ENCODE assay signal across 28 cellular contexts in the genomic region with DNA sequence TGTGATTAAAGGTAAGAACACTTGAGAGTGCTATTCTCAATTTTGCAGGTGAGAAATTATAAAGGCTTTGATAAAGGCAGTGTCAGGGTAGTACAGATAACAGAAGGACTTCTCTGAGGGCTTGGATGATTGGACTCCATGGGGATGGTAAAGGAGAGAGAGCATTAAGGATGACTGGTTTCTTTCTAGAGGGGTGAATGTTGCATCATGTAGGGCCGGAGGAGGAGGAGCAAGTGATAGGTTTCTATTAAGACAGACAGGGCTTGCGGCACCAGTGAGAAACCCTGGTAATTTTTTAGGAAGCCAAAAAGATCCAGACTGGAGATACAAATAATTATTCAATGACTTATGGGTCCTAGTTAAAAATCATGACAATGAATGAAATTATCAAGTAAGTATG.
"Had no signal": no experiment of that assay in that cellular context is flagged by ENCODE, and none has a peak within 500 bp of the region (broad histone marks: within the 10 kb centered on the region; RNA-seq: fewer than 3 reads in every experiment).

No MANE protein-coding gene starts in this region.

- H3K27ac ChIP-seq: colonic mucosa, coronary artery, dorsolateral prefrontal cortex, epithelial cell of prostate, esophagus muscularis mucosa, esophagus squamous epithelium, foreskin keratinocyte, gastrocnemius medialis, gastroesophageal sphincter, heart left ventricle, heart right ventricle, hepatocyte had no signal

- H2AFZ ChIP-seq: hepatocyte had no signal

- H3K4me1 ChIP-seq: colonic mucosa, esophagus muscularis mucosa, esophagus squamous epithelium, foreskin keratinocyte, gastrocnemius medialis, gastroesophageal sphincter, heart left ventricle, heart right ventricle had no signal

- H3K79me2 ChIP-seq: hepatocyte had no signal

- H3K9me3 ChIP-seq: colonic mucosa, esophagus muscularis mucosa, esophagus squamous epithelium, gastrocnemius medialis, gastroesophageal sphincter, heart left ventricle, heart right ventricle had no signal

- ATAC-seq: effector memory CD8-positive, alpha-beta T cell; esophagus mucosa; foreskin keratinocyte; gastrocnemius medialis; gastroesophageal sphincter; heart left ventricle; heart right ventricle had no signal

- H3K27me3 ChIP-seq: colonic mucosa, esophagus muscularis mucosa, esophagus squamous epithelium, foreskin keratinocyte, gastrocnemius medialis, gastroesophageal sphincter, heart left ventricle, heart right ventricle, hepatocyte had no signal

- FAIRE-seq: endometrium, endothelial cell of umbilical vein, frontal cortex had no signal

- H3K4me3 ChIP-seq: colonic mucosa, coronary artery, dorsolateral prefrontal cortex, esophagus muscularis mucosa, esophagus squamous epithelium, gastrocnemius medialis, gastroesophageal sphincter, heart left ventricle, heart right ventricle, hepatocyte had no signal

- DNase-seq: colonic mucosa; dermis blood vessel endothelial cell; dorsolateral prefrontal cortex; effector CD4-positive, alpha-beta T cell; effector CD8-positive, alpha-beta T cell; effector memory CD4-positive, alpha-beta T cell; effector memory CD8-positive, alpha-beta T cell; endodermal cell; erythroblast; esophagus squamous epithelium; foreskin fibroblast; foreskin keratinocyte; foreskin melanocyte; gastrocnemius medialis; glutamatergic neuron; head of caudate nucleus; heart left ventricle; heart right ventricle; hippocampal formation had no signal

- H3K4me2 ChIP-seq: hepatocyte had no signal

- H3K36me3 ChIP-seq: colonic mucosa, esophagus muscularis mucosa, esophagus squamous epithelium, gastrocnemius medialis, gastroesophageal sphincter, heart left ventricle, heart right ventricle had no signal
